In the genomic region with DNA sequence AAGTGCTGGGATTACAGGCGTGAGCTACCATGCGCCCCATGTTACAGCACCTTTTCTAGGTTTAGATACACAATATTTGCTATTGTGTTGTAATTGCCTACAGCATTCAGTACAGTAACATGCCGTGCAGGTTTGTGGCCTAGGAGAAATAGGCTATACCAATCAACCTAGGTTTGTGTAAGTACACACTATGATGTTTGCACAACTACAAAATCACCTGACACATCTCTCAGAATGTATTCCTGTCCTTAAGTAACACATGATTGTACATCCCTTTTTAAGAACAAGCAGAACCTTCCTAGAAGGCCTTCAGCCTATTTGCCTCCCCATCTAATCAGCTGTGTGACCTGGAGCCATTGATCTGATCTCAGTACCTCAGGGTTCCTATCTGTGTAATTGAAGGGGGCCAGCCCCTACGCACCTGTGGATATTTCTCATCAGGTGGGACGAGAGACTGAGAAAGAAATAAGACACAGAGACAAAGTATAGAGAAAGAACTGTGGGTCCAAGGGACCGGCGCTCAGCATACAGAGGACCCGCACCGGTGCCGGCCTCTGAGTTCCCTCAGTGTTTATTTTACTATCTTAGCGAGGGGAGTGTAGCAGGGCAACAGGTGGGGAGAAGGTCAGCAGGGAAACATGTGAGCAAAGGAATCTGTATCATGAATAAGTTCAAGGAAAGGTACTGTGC, we compare ENCODE assay signal across 25 cellular contexts. TPM values are rescaled to one million over a fixed set of nuclear protein-coding genes. Genes with fewer than 3 reads are reported as not detected.
A peak's percentile ranks its signal among the peaks of the same experiment; 100 is the strongest.
DNase-seq lines count a peak whose midpoint lies in the region; ATAC-seq, FAIRE-seq and TF ChIP-seq lines count a peak whose summit lies in the region.
"Had no signal": no experiment of that assay in that cellular context is flagged by ENCODE, and none has a peak within 500 bp of the region (broad histone marks: within the 10 kb centered on the region; RNA-seq: fewer than 3 reads in every experiment).

No MANE protein-coding gene starts in this region.

- H3K4me1 ChIP-seq in left lung (peaks cover 0 to 46% of the 10 kb centered on the region in 2 donors), pancreas (peaks cover 0 to 21% (median 0%) of the 10 kb centered on the region in 3 donors)

- H3K27ac ChIP-seq in left lung = peak overlapping the region in 1 of 2 donors; percentile 41
- peak overlapping the region in 3 of 4 donors; percentile 18 to 20 (median 19) for H3K27ac ChIP-seq in pancreas

- H3K27me3 Mint-ChIP-seq in activated CD4-positive, alpha-beta T cell treated with anti-CD3 and anti-CD28 coated beads, Interleukin-2, amount 10 ng/mL, durations not matched to agents 7 days and 5 days = peaks cover 2% of the 10 kb centered on the region
- H3K27me3 Mint-ChIP-seq: activated naive CD8-positive, alpha-beta T cell treated with anti-CD3 and anti-CD28 coated beads, Interleukin-2, amount 50 U/mL, for 24 hours had no signal

- H3K9me3 Mint-ChIP-seq in activated CD4-positive, alpha-beta T cell treated with anti-CD3 and anti-CD28 coated beads, Interleukin-2, amount 10 ng/mL, durations not matched to agents 7 days and 5 days = no peaks in the 10 kb centered on the region
- H3K9me3 Mint-ChIP-seq: activated naive CD8-positive, alpha-beta T cell treated with anti-CD3 and anti-CD28 coated beads, Interleukin-2, amount 50 U/mL, for 24 hours had no signal

- H3K4me3 Mint-ChIP-seq in activated CD4-positive, alpha-beta T cell treated with anti-CD3 and anti-CD28 coated beads, Interleukin-2, amount 10 ng/mL, durations not matched to agents 7 days and 5 days = no peak overlapping the region
- H3K4me3 Mint-ChIP-seq: activated naive CD8-positive, alpha-beta T cell treated with anti-CD3 and anti-CD28 coated beads, Interleukin-2, amount 50 U/mL, for 24 hours had no signal

- TF ChIP-seq CTCF in left lung (IDR thresholded peaks at IDR 0.05) (no peak), pancreas (IDR thresholded peaks at IDR 0.05) (no peak)

- POLR2A ChIA-PET in activated CD4-positive, alpha-beta T cell treated with anti-CD3 and anti-CD28 coated beads, Interleukin-2, amount 10 ng/mL, durations not matched to agents 7 days and 5 days (lab: Charles Lee) = no interaction called here

- no peak overlapping the region for H3K4me3 ChIP-seq in left lung
- H3K4me3 ChIP-seq in pancreas = no peak overlapping the region

- FAIRE-seq in pancreas (lab: Jason Lieb, UNC) = no peak
- FAIRE-seq: RCC 7860 had no signal

- no peaks in the 10 kb centered on the region for H3K9me3 ChIP-seq in left lung
- H3K9me3 ChIP-seq in pancreas = no peaks in the 10 kb centered on the region

- DNase-seq in activated CD4-positive, alpha-beta T cell treated with anti-CD3 and anti-CD28 coated beads, Interleukin-2, amount 10 ng/mL, durations not matched to agents 7 days and 5 days = no peak
- no peak for DNase-seq in activated CD4-positive, alpha-beta T cell treated with anti-CD3 and anti-CD28 coated beads, Interleukin-2, amount 50 U/mL, for 1 hour
- DNase-seq in left lung = no peak
- no peak for DNase-seq in pancreas
- no peak for DNase-seq in erythroblast (lab: John Stamatoyannopoulos, UW)
- DNase-seq in NCI-H2081 treated with DMSO at 0.1 percent for 48 hours (lab: John Stamatoyannopoulos, UW) = no peak
- DNase-seq in NCI-H510A treated with DMSO at 0.1 percent for 48 hours (lab: John Stamatoyannopoulos, UW) = no peak
- DNase-seq: 8988T; activated CD4-positive, alpha-beta T cell treated with anti-CD3 and anti-CD28 coated beads for 1 hour; activated gamma-delta T cell; activated naive CD8-positive, alpha-beta T cell treated with anti-CD3 and anti-CD28 coated beads, Interleukin-2, amount 50 U/mL, for 24 hours; activated T-cell treated with anti-CD3 and anti-CD28 coated beads, Interleukin-2, amount 50 U/mL, for 1 hour; foreskin fibroblast; GDM1; KBM-7; NCI-H1436 treated with DMSO at 0.1 percent for 48 hours; NCI-H510A; stimulated activated CD4-positive, alpha-beta T cell treated with anti-CD3 and anti-CD28 coated beads, Interleukin-2, amount 100 ng/mL, for 24 hours had no signal

- CTCF ChIA-PET in activated CD4-positive, alpha-beta T cell treated with anti-CD3 and anti-CD28 coated beads, Interleukin-2, amount 10 ng/mL, durations not matched to agents 7 days and 5 days (lab: Charles Lee) = no interaction called here

- H3K27ac Mint-ChIP-seq in activated CD4-positive, alpha-beta T cell treated with anti-CD3 and anti-CD28 coated beads, Interleukin-2, amount 10 ng/mL, durations not matched to agents 7 days and 5 days = peak overlapping the region; percentile 5
- H3K27ac Mint-ChIP-seq: activated naive CD8-positive, alpha-beta T cell treated with anti-CD3 and anti-CD28 coated beads, Interleukin-2, amount 50 U/mL, for 24 hours had no signal

- 38 to 39% methylated on average over 11 of the region's 11 CpGs for WGBS in pancreas, 2 donors

- H3K4me1 Mint-ChIP-seq in activated CD4-positive, alpha-beta T cell treated with anti-CD3 and anti-CD28 coated beads, Interleukin-2, amount 10 ng/mL, durations not matched to agents 7 days and 5 days = peaks cover 16% of the 10 kb centered on the region

- intact Hi-C loops in left lung (cut with DNase I) = no loop called here
- intact Hi-C loops in pancreas (cut with DNase I) = no loop called here

- H3K36me3 ChIP-seq in left lung (no peaks in the 10 kb centered on the region), pancreas (no peaks in the 10 kb centered on the region)

- ATAC-seq in left lung = peak; percentile 26
- ATAC-seq in pancreas = peak; percentile 27 to 69 (median 51)
- no peak for ATAC-seq in GM21737 (IDR thresholded peaks at IDR 0.05; ENCODE audit: unreplicated experiment)
- ATAC-seq: activated naive CD8-positive, alpha-beta T cell treated with anti-CD3 and anti-CD28 coated beads, Interleukin-2, amount 50 U/mL, for 24 hours had no signal

- peaks cover 2% of the 10 kb centered on the region for H3K36me3 Mint-ChIP-seq in activated CD4-positive, alpha-beta T cell treated with anti-CD3 and anti-CD28 coated beads, Interleukin-2, amount 10 ng/mL, durations not matched to agents 7 days and 5 days (ENCODE audit: low read depth)

- H3K27me3 ChIP-seq in left lung (no peaks in the 10 kb centered on the region), pancreas (no peaks in the 10 kb centered on the region)

- TF ChIP-seq POLR2A in erythroblast (IDR thresholded peaks at IDR 0.05; ENCODE audit: low read length) = no peak

RNA-seq across cellular contexts. Expression of gene TMBIM1, which starts 18.7 kb away (rescaled TPM):
- 100 to 1,000 TPM in 1 of 2 experiments, 10 to 100 TPM in 1; 99.3 to 101 TPM for total RNA-seq in activated CD4-positive, alpha-beta T cell treated with anti-CD3 and anti-CD28 coated beads, Interleukin-2, amount 10 ng/mL, durations not matched to agents 7 days and 5 days
- total RNA-seq in left lung (100 to 1,000 TPM; 281 to 308 TPM), pancreas (100 to 1,000 TPM; 147 to 196 (median 170) TPM)
- 10 to 100 TPM; 56.6 to 84.1 TPM for polyA plus RNA-seq in pancreas

RNA-seq across cellular contexts. Expression of gene PNKD, which starts 40.7 kb away (rescaled TPM):
- 10 to 100 TPM; 34.0 to 39.1 TPM for total RNA-seq in activated CD4-positive, alpha-beta T cell treated with anti-CD3 and anti-CD28 coated beads, Interleukin-2, amount 10 ng/mL, durations not matched to agents 7 days and 5 days
- 10 to 100 TPM; 93.4 to 96.8 TPM for total RNA-seq in left lung
- total RNA-seq in pancreas = 10 to 100 TPM; 17.2 to 32.2 (median 21.4) TPM
- polyA plus RNA-seq in pancreas = 10 to 100 TPM; 48.9 to 89.1 TPM

RNA-seq across cellular contexts. Expression of gene AAMP, which starts 41.1 kb away (rescaled TPM):
- 10 to 100 TPM; 42.3 to 51.1 TPM for total RNA-seq in activated CD4-positive, alpha-beta T cell treated with anti-CD3 and anti-CD28 coated beads, Interleukin-2, amount 10 ng/mL, durations not matched to agents 7 days and 5 days
- total RNA-seq in left lung = 10 to 100 TPM; 55.2 to 57.2 TPM
- total RNA-seq in pancreas = 10 to 100 TPM; 34.0 to 51.8 (median 39.8) TPM
- 10 to 100 TPM; 46.8 to 85.5 TPM for polyA plus RNA-seq in pancreas

RNA-seq across cellular contexts. Expression of gene CATIP, which starts 45.7 kb away (rescaled TPM):
- not detected for total RNA-seq in activated CD4-positive, alpha-beta T cell treated with anti-CD3 and anti-CD28 coated beads, Interleukin-2, amount 10 ng/mL, durations not matched to agents 7 days and 5 days
- total RNA-seq in left lung (1 to 10 TPM in 1 of 2 donors, under 1 TPM in 1; 0.55 to 3.3 TPM), pancreas (1 to 10 TPM in 3 of 6 donors, under 1 TPM in 3; 0.64 to 2.7 (median 1.0) TPM)
- polyA plus RNA-seq in pancreas = 1 to 10 TPM; 4.5 to 7.3 TPM
- total RNA-seq: epithelial cell of proximal tubule, H4, liver, pulmonary artery endothelial cell, skeletal muscle tissue had no signal

RNA-seq across cellular contexts. Expression of gene GPBAR1, which starts 50.2 kb away (rescaled TPM):
- 1 to 10 TPM; 1.0 to 1.2 TPM for total RNA-seq in activated CD4-positive, alpha-beta T cell treated with anti-CD3 and anti-CD28 coated beads, Interleukin-2, amount 10 ng/mL, durations not matched to agents 7 days and 5 days
- total RNA-seq in left lung = 1 to 10 TPM; 1.7 to 4.3 TPM
- total RNA-seq in pancreas = 1 to 10 TPM in 3 of 6 donors, under 1 TPM in 3; 0.12 to 1.8 (median 0.76) TPM
- 1 to 10 TPM; 2.1 to 2.3 TPM for polyA plus RNA-seq in pancreas
